Comparison of ENCODE assay signal across 8 cellular contexts in the genomic region with DNA sequence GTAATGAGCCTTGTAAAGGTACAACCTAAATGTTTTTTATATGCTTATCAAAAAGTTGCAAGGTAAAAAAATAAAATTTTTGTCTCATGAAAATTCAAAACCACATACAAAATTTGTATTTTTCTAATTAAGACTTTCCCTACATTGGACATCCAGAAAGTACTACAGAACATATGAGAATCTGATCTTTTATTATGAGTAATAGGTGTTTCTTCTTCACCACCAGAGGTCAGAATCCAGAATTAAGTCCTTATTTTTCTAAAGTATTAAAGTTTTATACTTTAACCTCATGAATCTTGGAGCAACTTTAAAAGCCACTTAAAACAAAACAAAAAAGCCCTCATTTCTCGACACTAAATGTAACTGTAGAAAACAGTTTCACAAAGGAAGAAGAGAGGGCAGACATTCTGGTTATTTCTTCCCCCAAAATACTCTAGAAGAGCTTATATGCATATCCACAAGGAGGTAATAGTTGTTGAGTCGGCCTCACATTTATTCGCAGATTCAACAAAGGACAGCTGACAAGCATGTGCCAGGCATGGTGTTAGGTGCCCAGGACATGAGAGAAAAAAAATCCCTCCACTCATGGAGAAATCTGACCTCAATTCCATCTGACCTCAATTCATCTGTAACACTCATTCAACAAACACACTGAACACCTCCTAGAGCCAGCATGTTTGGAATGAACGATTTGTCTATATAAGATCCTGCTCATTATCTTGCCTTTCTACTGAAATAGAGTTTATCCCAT.
DNase-seq lines count a peak whose midpoint lies in the region; ATAC-seq and TF ChIP-seq lines count a peak whose summit lies in the region.

No MANE protein-coding gene starts in this region.

- H4K20me1 ChIP-seq in PC-9 (ENCODE audit: insufficient read depth), result no peaks in the 10 kb centered on the region

- no peak overlapping the region for H3K27ac ChIP-seq in ACC112 (ENCODE audit: low read depth, low read length)
- peak overlapping the region; percentile 99 for H3K27ac ChIP-seq in PC-9

- H3K27me3 ChIP-seq in ACC112 (ENCODE audit: insufficient read depth, low read length) (no peaks in the 10 kb centered on the region), PC-9 (ENCODE audit: insufficient read depth, low read depth) (no peaks in the 10 kb centered on the region)

- peak overlapping the region; percentile 60 for H3K4me2 ChIP-seq in PC-9

- H3F3A ChIP-seq in PC-9 (ENCODE audit: insufficient read depth, low read depth), result peaks cover 26% of the 10 kb centered on the region

- H3K4me1 ChIP-seq in ACC112 (ENCODE audit: control insufficient read depth, insufficient read depth, low read length, unreplicated experiment) (peaks cover 35% of the 10 kb centered on the region), PC-9 (replicated peaks; ENCODE audit: insufficient read depth) (peaks cover 50% of the 10 kb centered on the region)

- intact Hi-C loops in PC-9 (cut with micrococcal nuclease; ENCODE audit: unreplicated experiment), result loop anchor here (5.0 kb wide), 1 partner anchor 196 kb away; no protein-coding TSS in a partner anchor

- ATAC-seq in GM19324 (IDR thresholded peaks at IDR 0.05; ENCODE audit: low FRiP score, unreplicated experiment) (peak; percentile 44), GM21717 (IDR thresholded peaks at IDR 0.05; ENCODE audit: unreplicated experiment) (no peak)

- no TSS peak for BruUV-seq in PC-9 (replicated peaks; lab: Mats Ljungman, UMichigan)

- CTCF ChIA-PET in PC-9 (lab: Charles Lee), result interaction anchor here (0.7 to 0.8 kb wide), 2 partner anchors 69 to 388 kb away, joined by 3 to 5 read pairs; a partner anchor contains a TSS

- H3K4me3 ChIP-seq in ACC112 (ENCODE audit: low read depth, low read length) (no peak overlapping the region), PC-9 (no peak overlapping the region), fibroblast of villous mesenchyme (ENCODE audit: low read depth, low read length) (no peak overlapping the region)

- peak in 1 of 2 experiments; percentile 40 for DNase-seq in PC-9
- DNase-seq in fibroblast of villous mesenchyme (ENCODE audit: low read depth), result peak; percentile 23
- no peak for DNase-seq in NCI-H187 treated with DMSO at 0.1 percent for 48 hours (lab: John Stamatoyannopoulos, UW)
- DNase-seq in COR-L47 (lab: John Stamatoyannopoulos, UW), result no peak
- DNase-seq in GOT3 (lab: John Stamatoyannopoulos, UW), result no peak

- H2AFZ ChIP-seq in ACC112 (ENCODE audit: low read length, unreplicated experiment) (peak overlapping the region; percentile 30), PC-9 (no peak overlapping the region)

- H3K36me3 ChIP-seq in ACC112 (ENCODE audit: insufficient read depth, low read length) (no peaks in the 10 kb centered on the region), PC-9 (ENCODE audit: low read depth) (no peaks in the 10 kb centered on the region)

- TF ChIP-seq CTCF in PC-9 (conservative IDR thresholded peaks at IDR 0.05) (0 out of 2 replicates have a peak, but pooled peaks have one; percentile 30), fibroblast of villous mesenchyme (IDR thresholded peaks at IDR 0.05; ENCODE audit: insufficient read depth, low read depth, low read length) (peak; percentile 27)

- H3K9me2 ChIP-seq in PC-9 (ENCODE audit: insufficient read depth), result no peaks in the 10 kb centered on the region

- POLR2A ChIA-PET in PC-9 (lab: Charles Lee; ENCODE audit: unreplicated experiment), result interaction anchor here (0.7 kb wide), 1 partner anchor 16 kb away, joined by 4 read pairs; no protein-coding TSS in a partner anchor

- H3K79me2 ChIP-seq in ACC112 (ENCODE audit: control insufficient read depth, insufficient read depth, low read length, unreplicated experiment) (peaks cover 26% of the 10 kb centered on the region), PC-9 (ENCODE audit: low read depth) (peaks cover 29% of the 10 kb centered on the region)

- H3K9me3 ChIP-seq in PC-9 (ENCODE audit: insufficient read depth, low read depth), result no peaks in the 10 kb centered on the region
